Comparison of ENCODE assay signal across 17 cellular contexts in the genomic region with DNA sequence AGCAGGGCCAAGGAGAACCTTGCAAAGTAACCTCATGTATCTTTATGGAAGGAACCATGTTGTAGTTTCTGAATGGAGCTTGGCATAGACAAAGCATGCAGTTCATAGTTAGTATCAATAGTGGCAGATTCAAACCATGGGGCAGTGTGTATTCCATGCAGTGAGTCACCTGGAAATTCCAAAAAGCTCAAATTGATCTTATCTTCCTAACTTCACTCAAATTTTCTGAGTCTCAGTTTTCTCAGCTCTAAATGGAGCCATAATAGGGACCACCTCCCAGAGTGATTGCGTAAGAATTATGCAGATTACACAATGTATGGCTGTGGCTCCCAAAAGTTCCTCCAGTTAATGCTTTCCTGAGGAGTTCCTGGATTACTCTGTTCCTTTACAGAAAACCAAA.
DNase-seq lines count a peak whose midpoint lies in the region; ATAC-seq and TF ChIP-seq lines count a peak whose summit lies in the region.
"Had no signal": no experiment of that assay in that cellular context is flagged by ENCODE, and none has a peak within 500 bp of the region (broad histone marks: within the 10 kb centered on the region; RNA-seq: fewer than 3 reads in every experiment).

No MANE protein-coding gene starts in this region.

- peaks cover 18% of the 10 kb centered on the region for H3K9me3 Mint-ChIP-seq in activated naive CD4-positive, alpha-beta T cell treated with anti-CD3 and anti-CD28 coated beads for 36 hours

- 96% methylated on average over 1 of the region's 1 CpG for WGBS in GM23248 (ENCODE audit: low coverage in 1 of 2, low lambda C conversion rate in 2 of 2, missing lambda C conversion rate in 2 of 2), 2 experiments
- 100% methylated on average over 1 of the region's 1 CpG for WGBS in mesenchymal stem cell

- H3K4me3 Mint-ChIP-seq in activated naive CD4-positive, alpha-beta T cell treated with anti-CD3 and anti-CD28 coated beads for 36 hours, result no peak overlapping the region
- H3K4me3 Mint-ChIP-seq: CD4-positive, alpha-beta memory T cell; IgD-negative memory B cell had no signal

- H3K36me3 Mint-ChIP-seq in activated naive CD4-positive, alpha-beta T cell treated with anti-CD3 and anti-CD28 coated beads for 36 hours (ENCODE audit: low read depth), result no peaks in the 10 kb centered on the region
- H3K36me3 Mint-ChIP-seq: CD4-positive, alpha-beta memory T cell had no signal

- H2BK120ac ChIP-seq in mesenchymal stem cell (ENCODE audit: low read depth, low read length), result no peak overlapping the region

- no peak overlapping the region for H3K4me2 ChIP-seq in GM23248 (ENCODE audit: unreplicated experiment)
- no peak overlapping the region for H3K4me2 ChIP-seq in mesenchymal stem cell (ENCODE audit: low read length, poor library complexity, severe bottlenecking)

- H3K23ac ChIP-seq in mesenchymal stem cell (ENCODE audit: low read length in 2 of 2), result peak overlapping the region in 1 of 2 experiments; percentile 28

- H3K27me3 ChIP-seq in GM23248 (replicated peaks; ENCODE audit: insufficient read depth), result no peaks in the 10 kb centered on the region
- H3K27me3 ChIP-seq in mesenchymal stem cell (ENCODE audit: control insufficient read depth in 1 of 2, insufficient read depth in 1 of 2, low read length in 2 of 2), result no peaks in the 10 kb centered on the region
- H3K27me3 ChIP-seq: BE2C had no signal

- H3K9me2 ChIP-seq in GM23248 (ENCODE audit: insufficient read depth), result no peaks in the 10 kb centered on the region

- no peaks in the 10 kb centered on the region for H3K79me1 ChIP-seq in mesenchymal stem cell (replicated peaks; ENCODE audit: low read length, poor library complexity, severe bottlenecking)

- H3K9me3 ChIP-seq in GM23248 (ENCODE audit: low read depth) (peaks cover 3% of the 10 kb centered on the region), mucosa of descending colon (peaks cover 15% of the 10 kb centered on the region), mesenchymal stem cell (ENCODE audit: control insufficient read depth, low read length) (peaks cover 18% of the 10 kb centered on the region)
- H3K9me3 ChIP-seq: BE2C had no signal

- in situ Hi-C loops in GM23248 (cut with MboI), result no loop called here

- no peak for TF ChIP-seq CTCF in mucosa of descending colon (IDR thresholded peaks at IDR 0.05)

- H3K4me1 Mint-ChIP-seq in activated naive CD4-positive, alpha-beta T cell treated with anti-CD3 and anti-CD28 coated beads for 36 hours (ENCODE audit: low read depth), result no peaks in the 10 kb centered on the region
- H3K4me1 Mint-ChIP-seq: CD4-positive, alpha-beta memory T cell; IgD-negative memory B cell had no signal

- CTCF ChIA-PET in activated naive CD4-positive, alpha-beta T cell treated with anti-CD3 and anti-CD28 coated beads for 36 hours (lab: Charles Lee), result no interaction called here

- no peak overlapping the region for H3K18ac ChIP-seq in mesenchymal stem cell (ENCODE audit: low read depth in 1 of 2, low read length in 2 of 2)

- no peak overlapping the region for H3K4ac ChIP-seq in mesenchymal stem cell (ENCODE audit: low read depth in 1 of 2, low read length in 2 of 2)

- intact Hi-C loops in mucosa of descending colon (cut with DNase I, micrococcal nuclease), result no loop called here
- intact Hi-C loops in activated naive CD4-positive, alpha-beta T cell treated with anti-CD3 and anti-CD28 coated beads for 36 hours (cut with micrococcal nuclease), result no loop called here

- DNase-seq in GM23248 (peak; percentile 33), RPMI7951 (ENCODE audit: low read depth) (peak; percentile 37), epithelial cell of prostate (ENCODE audit: low read depth, low spot score) (no peak), mucosa of descending colon (no peak), iPS-NIHi7 (ENCODE audit: extremely low spot score) (no peak), mesenchymal stem cell (no peak)
- no peak for DNase-seq in activated naive CD4-positive, alpha-beta T cell treated with anti-CD3 and anti-CD28 coated beads for 36 hours
- DNase-seq: BE2C; CD4-positive, alpha-beta memory T cell; NCI-H1048; NCI-H146; NCI-H2081 treated with DMSO at 0.1 percent for 48 hours; NCI-H345; NCI-H69; SHP77 had no signal

- no peak overlapping the region for H3K9ac ChIP-seq in GM23248
- H3K9ac ChIP-seq in mesenchymal stem cell (ENCODE audit: low read length), result no peak overlapping the region

- no peak overlapping the region for H2AK5ac ChIP-seq in mesenchymal stem cell (ENCODE audit: low read length, severe bottlenecking)

- H2BK12ac ChIP-seq in mesenchymal stem cell (ENCODE audit: low read length in 2 of 2), result no peak overlapping the region

- peak; percentile 8 for ATAC-seq in mucosa of descending colon
- no peak for ATAC-seq in GM21515 (IDR thresholded peaks at IDR 0.05; ENCODE audit: unreplicated experiment)

- no peak overlapping the region for H2BK15ac ChIP-seq in mesenchymal stem cell (ENCODE audit: low read depth, poor library complexity, severe bottlenecking)

- no peaks in the 10 kb centered on the region for H4K20me1 ChIP-seq in GM23248 (ENCODE audit: insufficient read depth)

- H3K27me3 Mint-ChIP-seq in activated naive CD4-positive, alpha-beta T cell treated with anti-CD3 and anti-CD28 coated beads for 36 hours (ENCODE audit: low read depth), result peaks cover 3% of the 10 kb centered on the region
- H3K27me3 Mint-ChIP-seq: CD4-positive, alpha-beta memory T cell; IgD-negative memory B cell had no signal

- H3K27ac ChIP-seq in GM23248 (no peak overlapping the region), epithelial cell of prostate (peak overlapping the region; percentile 99), mesenchymal stem cell (ENCODE audit: low read length, poor library complexity, severe bottlenecking) (no peak overlapping the region)

- H4K91ac ChIP-seq in mesenchymal stem cell (ENCODE audit: low read length), result no peak overlapping the region

- H3K36me3 ChIP-seq in GM23248 (ENCODE audit: low read depth), result no peaks in the 10 kb centered on the region
- no peaks in the 10 kb centered on the region for H3K36me3 ChIP-seq in mucosa of descending colon (ENCODE audit: low read depth)
- no peaks in the 10 kb centered on the region for H3K36me3 ChIP-seq in mesenchymal stem cell (ENCODE audit: control insufficient read depth in 1 of 2, insufficient read depth in 2 of 2, low read depth in 1 of 2, low read length in 2 of 2)
- H3K36me3 ChIP-seq: BE2C had no signal

- H2AFZ ChIP-seq in GM23248 (no peak overlapping the region), mesenchymal stem cell (ENCODE audit: low read depth, low read length) (no peak overlapping the region)

- H3K79me2 ChIP-seq in GM23248 (ENCODE audit: insufficient read depth), result no peaks in the 10 kb centered on the region

- no peak overlapping the region for H2BK5ac ChIP-seq in mesenchymal stem cell (ENCODE audit: low read depth, low read length, poor library complexity, severe bottlenecking)

- H3K27ac Mint-ChIP-seq in activated naive CD4-positive, alpha-beta T cell treated with anti-CD3 and anti-CD28 coated beads for 36 hours, result no peak overlapping the region
- H3K27ac Mint-ChIP-seq: CD4-positive, alpha-beta memory T cell; IgD-negative memory B cell had no signal

- peaks cover 45% of the 10 kb centered on the region for H3F3A ChIP-seq in GM23248 (ENCODE audit: insufficient read depth)

- H4K8ac ChIP-seq in mesenchymal stem cell (ENCODE audit: low read length), result no peak overlapping the region

- H3K14ac ChIP-seq in mesenchymal stem cell (ENCODE audit: low read length in 2 of 2), result no peak overlapping the region

- H3K4me1 ChIP-seq in GM23248 (ENCODE audit: insufficient read depth) (peaks cover 43% of the 10 kb centered on the region), mucosa of descending colon (ENCODE audit: low read depth) (no peaks in the 10 kb centered on the region), mesenchymal stem cell (ENCODE audit: control insufficient read depth, insufficient read depth, low read depth, low read length) (peaks cover 7% of the 10 kb centered on the region)
- H3K4me1 ChIP-seq: BE2C had no signal

- H3K4me3 ChIP-seq in GM23248 (no peak overlapping the region), mucosa of descending colon (no peak overlapping the region), mesenchymal stem cell (ENCODE audit: insufficient read depth in 1 of 2, low read depth in 1 of 2, low read length in 2 of 2) (no peak overlapping the region)

Comparison
In these comparisons a context has a peak if more than half of its experiments do, and no peak if none do; other contexts are left out.
1. DNase-seq: peak in GM23248 (single experiment) and RPMI7951 (single experiment); none in epithelial cell of prostate (single experiment), mucosa of descending colon (0 of 3), iPS-NIHi7 (single experiment), activated naive CD4-positive, alpha-beta T cell treated with anti-CD3 and anti-CD28 coated beads for 36 hours (single experiment) and mesenchymal stem cell (single experiment).